1 cellular context compared by ENCODE assay signal in the genomic region with DNA sequence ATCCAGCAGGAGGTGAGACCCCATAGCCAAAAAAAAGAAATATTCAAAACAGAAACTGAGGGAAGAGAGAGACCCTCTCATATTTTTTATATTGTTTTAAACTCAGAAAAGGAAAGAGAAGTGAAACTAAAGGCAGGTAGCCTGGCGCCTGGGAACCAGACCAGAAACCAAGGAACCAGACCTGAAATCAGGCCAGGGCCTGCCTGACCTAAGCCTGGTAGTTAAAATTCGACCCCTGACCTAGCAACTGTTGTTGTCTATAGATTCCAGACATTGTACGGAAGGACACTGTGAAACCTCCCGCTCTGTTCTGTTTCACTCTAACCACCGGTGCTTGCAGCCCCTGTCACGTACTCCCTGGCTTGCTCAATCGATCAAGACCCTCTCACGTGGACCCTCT.
TF ChIP-seq lines count a peak whose summit lies in the region.

No MANE protein-coding gene starts in this region.

TF ChIP-seq in GM23338, 12 proteins besides CTCF, POLR2A, EP300 and RAD21 (continued from another document):
- TF ChIP-seq CREB1 (CRISPR knock-in tag; IDR thresholded peaks at IDR 0.05; ENCODE audit: low read depth): no peak
- TF ChIP-seq, protein P1, sequence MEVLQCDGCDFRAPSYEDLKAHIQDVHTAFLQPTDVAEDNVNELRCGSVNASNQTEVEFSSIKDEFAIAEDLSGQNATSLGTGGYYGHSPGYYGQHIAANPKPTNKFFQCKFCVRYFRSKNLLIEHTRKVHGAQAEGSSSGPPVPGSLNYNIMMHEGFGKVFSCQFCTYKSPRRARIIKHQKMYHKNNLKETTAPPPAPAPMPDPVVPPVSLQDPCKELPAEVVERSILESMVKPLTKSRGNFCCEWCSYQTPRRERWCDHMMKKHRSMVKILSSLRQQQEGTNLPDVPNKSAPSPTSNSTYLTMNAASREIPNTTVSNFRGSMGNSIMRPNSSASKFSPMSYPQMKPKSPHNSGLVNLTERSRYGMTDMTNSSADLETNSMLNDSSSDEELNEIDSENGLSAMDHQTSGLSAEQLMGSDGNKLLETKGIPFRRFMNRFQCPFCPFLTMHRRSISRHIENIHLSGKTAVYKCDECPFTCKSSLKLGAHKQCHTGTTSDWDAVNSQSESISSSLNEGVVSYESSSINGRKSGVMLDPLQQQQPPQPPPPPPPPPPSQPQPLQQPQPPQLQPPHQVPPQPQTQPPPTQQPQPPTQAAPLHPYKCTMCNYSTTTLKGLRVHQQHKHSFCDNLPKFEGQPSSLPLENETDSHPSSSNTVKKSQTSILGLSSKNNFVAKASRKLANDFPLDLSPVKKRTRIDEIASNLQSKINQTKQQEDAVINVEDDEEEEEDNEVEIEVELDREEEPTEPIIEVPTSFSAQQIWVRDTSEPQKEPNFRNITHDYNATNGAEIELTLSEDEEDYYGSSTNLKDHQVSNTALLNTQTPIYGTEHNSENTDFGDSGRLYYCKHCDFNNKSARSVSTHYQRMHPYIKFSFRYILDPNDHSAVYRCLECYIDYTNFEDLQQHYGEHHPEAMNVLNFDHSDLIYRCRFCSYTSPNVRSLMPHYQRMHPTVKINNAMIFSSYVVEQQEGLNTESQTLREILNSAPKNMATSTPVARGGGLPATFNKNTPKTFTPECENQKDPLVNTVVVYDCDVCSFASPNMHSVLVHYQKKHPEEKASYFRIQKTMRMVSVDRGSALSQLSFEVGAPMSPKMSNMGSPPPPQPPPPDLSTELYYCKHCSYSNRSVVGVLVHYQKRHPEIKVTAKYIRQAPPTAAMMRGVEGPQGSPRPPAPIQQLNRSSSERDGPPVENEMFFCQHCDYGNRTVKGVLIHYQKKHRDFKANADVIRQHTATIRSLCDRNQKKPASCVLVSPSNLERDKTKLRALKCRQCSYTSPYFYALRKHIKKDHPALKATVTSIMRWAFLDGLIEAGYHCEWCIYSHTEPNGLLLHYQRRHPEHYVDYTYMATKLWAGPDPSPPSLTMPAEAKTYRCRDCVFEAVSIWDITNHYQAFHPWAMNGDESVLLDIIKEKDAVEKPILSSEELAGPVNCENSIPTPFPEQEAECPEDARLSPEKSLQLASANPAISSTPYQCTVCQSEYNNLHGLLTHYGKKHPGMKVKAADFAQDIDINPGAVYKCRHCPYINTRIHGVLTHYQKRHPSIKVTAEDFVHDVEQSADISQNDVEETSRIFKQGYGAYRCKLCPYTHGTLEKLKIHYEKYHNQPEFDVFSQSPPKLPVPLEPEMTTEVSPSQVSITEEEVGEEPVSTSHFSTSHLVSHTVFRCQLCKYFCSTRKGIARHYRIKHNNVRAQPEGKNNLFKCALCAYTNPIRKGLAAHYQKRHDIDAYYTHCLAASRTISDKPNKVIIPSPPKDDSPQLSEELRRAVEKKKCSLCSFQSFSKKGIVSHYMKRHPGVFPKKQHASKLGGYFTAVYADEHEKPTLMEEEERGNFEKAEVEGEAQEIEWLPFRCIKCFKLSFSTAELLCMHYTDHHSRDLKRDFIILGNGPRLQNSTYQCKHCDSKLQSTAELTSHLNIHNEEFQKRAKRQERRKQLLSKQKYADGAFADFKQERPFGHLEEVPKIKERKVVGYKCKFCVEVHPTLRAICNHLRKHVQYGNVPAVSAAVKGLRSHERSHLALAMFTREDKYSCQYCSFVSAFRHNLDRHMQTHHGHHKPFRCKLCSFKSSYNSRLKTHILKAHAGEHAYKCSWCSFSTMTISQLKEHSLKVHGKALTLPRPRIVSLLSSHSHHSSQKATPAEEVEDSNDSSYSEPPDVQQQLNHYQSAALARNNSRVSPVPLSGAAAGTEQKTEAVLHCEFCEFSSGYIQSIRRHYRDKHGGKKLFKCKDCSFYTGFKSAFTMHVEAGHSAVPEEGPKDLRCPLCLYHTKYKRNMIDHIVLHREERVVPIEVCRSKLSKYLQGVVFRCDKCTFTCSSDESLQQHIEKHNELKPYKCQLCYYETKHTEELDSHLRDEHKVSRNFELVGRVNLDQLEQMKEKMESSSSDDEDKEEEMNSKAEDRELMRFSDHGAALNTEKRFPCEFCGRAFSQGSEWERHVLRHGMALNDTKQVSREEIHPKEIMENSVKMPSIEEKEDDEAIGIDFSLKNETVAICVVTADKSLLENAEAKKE (CRISPR knock-in tag; IDR thresholded peaks at IDR 0.05): no peak
- no peak for TF ChIP-seq NANOG (IDR thresholded peaks at IDR 0.05; ENCODE audit: borderline replicate concordance)
- TF ChIP-seq POLR2AphosphoS5 (IDR thresholded peaks at IDR 0.05; ENCODE audit: low read depth): no peak
- no peak for TF ChIP-seq STAT1 (IDR thresholded peaks at IDR 0.05; ENCODE audit: unreplicated experiment)
- no peak for TF ChIP-seq EZH2 (IDR thresholded peaks at IDR 0.05; ENCODE audit: low read depth, unreplicated experiment)
- no peak for TF ChIP-seq EZH2phosphoT487 (IDR thresholded peaks at IDR 0.05; ENCODE audit: unreplicated experiment)
- TF ChIP-seq REST (IDR thresholded peaks at IDR 0.05; ENCODE audit: unreplicated experiment): no peak
- TF ChIP-seq ZNF114 (CRISPR knock-in tag; IDR thresholded peaks at IDR 0.05): no peak
